Comparison of ENCODE assay signal across 8 cellular contexts in genomic region chr22:17781319-17782031, GRCh38. TPM values are rescaled to one million over a fixed set of nuclear protein-coding genes. Genes with fewer than 3 reads are reported as not detected.
DNase-seq lines count a peak whose midpoint lies in the region; ATAC-seq lines count a peak whose summit lies in the region.

No MANE protein-coding gene starts in this region.

- ATAC-seq in HG03108 (IDR thresholded peaks at IDR 0.05; ENCODE audit: unreplicated experiment) = peak; percentile 42
- ATAC-seq in HG02938 (IDR thresholded peaks at IDR 0.05; ENCODE audit: unreplicated experiment) = no peak
- no peak for ATAC-seq in HG02970 (IDR thresholded peaks at IDR 0.05; ENCODE audit: low FRiP score, unreplicated experiment)

- DNase-seq in DMS 273 (lab: John Stamatoyannopoulos, UW; ENCODE audit: unreplicated experiment) (peak; percentile 38), DMS 273 treated with DMSO at 0.1 percent for 48 hours (lab: John Stamatoyannopoulos, UW) (no peak), T-helper 22 cell (ENCODE audit: low read depth) (peak; percentile 50), cerebellum (ENCODE audit: low spot score) (peak; percentile 65), renal cortical epithelial cell (ENCODE audit: low read depth) (peak; percentile 97)

RNA-seq across cellular contexts. Expression of gene BID, which starts 7.2 kb away (rescaled TPM):
- total RNA-seq in cerebellum (19.2 TPM), renal cortical epithelial cell (34.8 and 72.9 TPM in 2 replicates)
